9 cellular contexts compared by ENCODE assay signal in the genomic region with DNA sequence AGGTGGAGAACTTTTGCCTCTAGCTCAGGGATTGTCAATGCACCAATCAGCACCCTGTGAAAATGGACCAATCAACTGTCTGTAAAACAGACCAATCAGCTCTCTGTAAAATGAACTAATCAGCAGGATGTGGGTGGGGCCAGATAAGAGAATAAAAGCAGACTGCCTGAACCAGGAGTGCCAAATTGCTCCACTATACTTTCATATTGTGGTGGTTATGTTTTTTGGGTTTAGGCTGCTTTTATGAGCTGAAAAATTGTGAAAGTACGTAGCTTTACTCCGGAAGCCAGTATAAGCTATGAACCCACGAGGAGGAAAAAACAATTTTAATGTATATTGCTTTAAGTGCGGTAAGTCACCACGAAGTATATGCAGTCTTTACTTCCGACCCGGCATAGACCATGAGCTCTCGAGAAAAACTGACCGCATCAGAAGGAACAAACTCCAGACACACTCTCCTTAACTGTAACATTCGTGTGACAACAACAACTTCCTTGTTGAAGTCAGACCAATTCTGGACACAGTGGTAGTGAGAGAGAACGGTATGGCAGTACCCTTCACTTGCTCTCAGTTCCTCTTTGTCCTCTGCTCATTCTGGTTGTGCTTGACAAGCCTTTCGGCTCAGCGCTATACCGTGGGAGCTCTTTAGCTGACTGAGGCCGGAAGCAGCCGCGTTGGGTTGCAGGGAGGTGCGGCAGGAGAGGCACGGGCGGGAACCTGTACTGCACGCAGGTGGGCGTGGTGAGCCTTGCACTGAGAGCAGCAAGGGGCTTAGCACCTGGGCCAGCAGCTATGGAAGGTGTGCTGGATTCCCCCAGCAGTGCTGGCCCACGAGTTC.
DNase-seq lines count a peak whose midpoint lies in the region; ATAC-seq lines count a peak whose summit lies in the region.
"Had no signal": no experiment of that assay in that cellular context is flagged by ENCODE, and none has a peak within 500 bp of the region (broad histone marks: within the 10 kb centered on the region; RNA-seq: fewer than 3 reads in every experiment).

No MANE protein-coding gene starts in this region.

- peak; percentile 55 for DNase-seq in T-helper 22 cell (ENCODE audit: low read depth)
- DNase-seq in central memory CD4-positive, alpha-beta T cell, result peak; percentile 80
- peak; percentile 70 for DNase-seq in stimulated activated CD4-positive, alpha-beta T cell treated with anti-CD3 and anti-CD28 coated beads, Interleukin-4, amount 100 ng/mL, for 1 hour
- no peak for DNase-seq in NCI-H226
- DNase-seq in NCI-H82 (lab: John Stamatoyannopoulos, UW), result no peak
- no peak for DNase-seq in islet precursor cell

- ATAC-seq in GM19023 (IDR thresholded peaks at IDR 0.05; ENCODE audit: unreplicated experiment) (peak; percentile 97), HG03064 (IDR thresholded peaks at IDR 0.05; ENCODE audit: low read depth, unreplicated experiment) (peak; percentile 100)
- ATAC-seq: Panc1 had no signal

Comparison
In these comparisons a context has a peak if more than half of its experiments do, and no peak if none do; other contexts are left out.
1. DNase-seq: peak in T-helper 22 cell (single experiment), central memory CD4-positive, alpha-beta T cell (single experiment) and stimulated activated CD4-positive, alpha-beta T cell treated with anti-CD3 and anti-CD28 coated beads, Interleukin-4, amount 100 ng/mL, for 1 hour (single experiment); none in NCI-H226 (single experiment), NCI-H82 (single experiment) and islet precursor cell (single experiment).